In genomic region chr1:112335351-112335750, GRCh38 we compare ENCODE assay signal across 22 cellular contexts.
DNase-seq lines count a peak whose midpoint lies in the region; ATAC-seq, FAIRE-seq and TF ChIP-seq lines count a peak whose summit lies in the region.
"Had no signal": no experiment of that assay in that cellular context is flagged by ENCODE, and none has a peak within 500 bp of the region (broad histone marks: within the 10 kb centered on the region; RNA-seq: fewer than 3 reads in every experiment).

No MANE protein-coding gene starts in this region.

- H3K9me3 ChIP-seq in astrocyte (ENCODE audit: insufficient read depth, low read depth, low read length) = no peaks in the 10 kb centered on the region
- H3K9me3 ChIP-seq in colonic mucosa = no peaks in the 10 kb centered on the region
- H3K9me3 ChIP-seq in upper lobe of right lung = no peaks in the 10 kb centered on the region
- H3K9me3 ChIP-seq: HAP-1 had no signal

- H3K4me2 ChIP-seq in astrocyte (ENCODE audit: low read length) = no peak overlapping the region

- H3K4me3 Mint-ChIP-seq in astrocyte (ENCODE audit: unreplicated experiment) (no peak overlapping the region), glutamatergic neuron (ENCODE audit: unreplicated experiment) (no peak overlapping the region)
- H3K4me3 Mint-ChIP-seq: CD8-positive, alpha-beta memory T cell had no signal

- H3K9me3 Mint-ChIP-seq in astrocyte (ENCODE audit: unreplicated experiment) (no peaks in the 10 kb centered on the region), glutamatergic neuron (ENCODE audit: unreplicated experiment) (no peaks in the 10 kb centered on the region)

- no peaks in the 10 kb centered on the region for H3K79me2 ChIP-seq in astrocyte (ENCODE audit: insufficient read depth, low read length)

- H3K36me3 Mint-ChIP-seq in astrocyte (ENCODE audit: low read depth, unreplicated experiment) = no peaks in the 10 kb centered on the region
- peaks cover 5% of the 10 kb centered on the region for H3K36me3 Mint-ChIP-seq in glutamatergic neuron (ENCODE audit: unreplicated experiment)
- H3K36me3 Mint-ChIP-seq: CD8-positive, alpha-beta memory T cell had no signal

- no peaks in the 10 kb centered on the region for H3K4me1 ChIP-seq in astrocyte (ENCODE audit: insufficient read depth, low read length)
- H3K4me1 ChIP-seq in colonic mucosa = no peaks in the 10 kb centered on the region
- H3K4me1 ChIP-seq in upper lobe of right lung = peaks cover 2% of the 10 kb centered on the region
- H3K4me1 ChIP-seq: HAP-1 had no signal

- no peak for FAIRE-seq in astrocyte (lab: Jason Lieb, UNC)

- H3K4me3 ChIP-seq in astrocyte (ENCODE audit: insufficient read depth, low read depth, low read length) = no peak overlapping the region
- no peak overlapping the region for H3K4me3 ChIP-seq in colonic mucosa
- no peak overlapping the region for H3K4me3 ChIP-seq in upper lobe of right lung
- H3K4me3 ChIP-seq: HAP-1, SJCRH30 had no signal

- H3K9ac ChIP-seq in astrocyte (ENCODE audit: low read length) (no peak overlapping the region), colonic mucosa (ENCODE audit: low read depth in 2 of 2, low read length in 2 of 2) (no peak overlapping the region)

- H3K4me1 Mint-ChIP-seq in astrocyte (ENCODE audit: low read depth, unreplicated experiment) (no peaks in the 10 kb centered on the region), glutamatergic neuron (ENCODE audit: low read depth, unreplicated experiment) (no peaks in the 10 kb centered on the region)

- DNase-seq in Ammon's horn (ENCODE audit: low spot score) (peak; percentile 47), LHCN-M2 (ENCODE audit: low read depth) (peak; percentile 41), astrocyte (ENCODE audit: low read depth) (peak; percentile 8), head of caudate nucleus (peak in 26 of 42 donors; percentile 7 to 77 (median 38)), NCI-H526 (lab: John Stamatoyannopoulos, UW) (no peak), colonic mucosa (no peak), glutamatergic neuron (no peak), upper lobe of right lung (no peak)
- DNase-seq: 8988T; C1 segment of cervical spinal cord; Calu3; CD8-positive, alpha-beta memory T cell; GDM1; KG1; NCI-H1105; NCI-H146; NCI-H2029; NCI-H2227 treated with DMSO at 0.1 percent for 48 hours; NCI-H510A; NCI-H748 treated with DMSO at 0.1 percent for 48 hours; SJCRH30 had no signal

- H3K27me3 ChIP-seq in astrocyte (ENCODE audit: insufficient read depth, low read length) (peaks cover 16% of the 10 kb centered on the region), colonic mucosa (no peaks in the 10 kb centered on the region), upper lobe of right lung (no peaks in the 10 kb centered on the region)
- H3K27me3 ChIP-seq: SJCRH30 had no signal

- TF ChIP-seq CTCF in astrocyte (IDR thresholded peaks at IDR 0.05; ENCODE audit: insufficient read depth, low read depth, low read length) (no peak), colonic mucosa (IDR thresholded peaks at IDR 0.05) (no peak), glutamatergic neuron (IDR thresholded peaks at IDR 0.05; ENCODE audit: partially characterized antibody, unreplicated experiment) (no peak), upper lobe of right lung (IDR thresholded peaks at IDR 0.05) (no peak)

- no peak overlapping the region for H3K27ac ChIP-seq in astrocyte (ENCODE audit: low read depth, low read length)
- no peak overlapping the region for H3K27ac ChIP-seq in colonic mucosa
- no peak overlapping the region for H3K27ac ChIP-seq in upper lobe of right lung
- H3K27ac ChIP-seq: SJCRH30 had no signal

- H3K27me3 Mint-ChIP-seq in astrocyte (ENCODE audit: low read depth, unreplicated experiment) = peaks cover 39% of the 10 kb centered on the region
- H3K27me3 Mint-ChIP-seq in glutamatergic neuron (ENCODE audit: unreplicated experiment) = peaks cover 1% of the 10 kb centered on the region

- intact Hi-C loops in head of caudate nucleus (cut with DNase I) (no loop called here), colonic mucosa (cut with DNase I) (loop anchor here (10.0 kb wide), 1 partner anchor 541 kb away; no protein-coding TSS in a partner anchor), upper lobe of right lung (cut with DNase I) (no loop called here)

- no peak overlapping the region for H2AFZ ChIP-seq in astrocyte (ENCODE audit: low read depth, low read length)

- ATAC-seq in upper lobe of right lung = no peak

- H3K36me3 ChIP-seq in astrocyte (ENCODE audit: insufficient read depth, low read length) = no peaks in the 10 kb centered on the region
- no peaks in the 10 kb centered on the region for H3K36me3 ChIP-seq in colonic mucosa
- H3K36me3 ChIP-seq in upper lobe of right lung = no peaks in the 10 kb centered on the region
- H3K36me3 ChIP-seq: HAP-1, SJCRH30 had no signal

- H4K20me1 ChIP-seq in astrocyte (ENCODE audit: insufficient read depth, low read length) = no peaks in the 10 kb centered on the region

- H3K27ac Mint-ChIP-seq in astrocyte (ENCODE audit: unreplicated experiment) (no peak overlapping the region), glutamatergic neuron (ENCODE audit: unreplicated experiment) (no peak overlapping the region)
- H3K27ac Mint-ChIP-seq: CD8-positive, alpha-beta memory T cell had no signal

Comparison
In these comparisons a context has a peak if more than half of its experiments do, and no peak if none do; other contexts are left out.
1. DNase-seq: peak in Ammon's horn (single experiment), LHCN-M2 (single experiment), astrocyte (single experiment) and head of caudate nucleus (26 of 42); none in NCI-H526 (0 of 2), colonic mucosa (single experiment), glutamatergic neuron (single experiment) and upper lobe of right lung (single experiment).